Comparison of ENCODE assay signal across 8 cellular contexts in the genomic region with DNA sequence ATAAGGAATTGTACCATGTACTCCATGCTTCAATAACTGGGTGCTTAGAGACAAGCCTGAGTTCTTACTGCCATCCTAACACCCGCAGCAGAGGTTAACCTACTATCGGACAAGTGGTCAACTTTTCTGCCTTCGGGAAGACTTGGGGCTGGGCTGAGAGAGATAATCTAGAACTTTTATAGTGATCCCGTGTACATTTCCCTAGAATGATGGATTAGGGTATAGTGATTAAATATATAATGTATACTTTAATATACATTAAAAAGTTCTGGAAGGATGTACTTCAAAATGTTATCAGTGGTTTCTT. TPM values are rescaled to one million over a fixed set of nuclear protein-coding genes. Genes with fewer than 3 reads are reported as not detected.
DNase-seq lines count a peak whose midpoint lies in the region; ATAC-seq and TF ChIP-seq lines count a peak whose summit lies in the region.

No MANE protein-coding gene starts in this region.

- H3K27ac Mint-ChIP-seq in naive thymus-derived CD8-positive, alpha-beta T cell: peak overlapping the region; percentile 96 to 98 (median 97)

- H3K36me3 ChIP-seq in BJ (ENCODE audit: control insufficient read depth, insufficient read depth, low read length) (no peaks in the 10 kb centered on the region), HUES64 (ENCODE audit: insufficient read depth, low read length) (no peaks in the 10 kb centered on the region)

- no peak for DNase-seq in BJ (ENCODE audit: low read depth)
- DNase-seq in choroid plexus epithelial cell (ENCODE audit: low read depth): no peak
- no peak for DNase-seq in naive thymus-derived CD8-positive, alpha-beta T cell
- DNase-seq in stimulated activated CD4-positive, alpha-beta T cell treated with anti-CD3 and anti-CD28 coated beads, Interleukin-4, amount 100 ng/mL, for 1 hour: no peak
- no peak for DNase-seq in nucleus accumbens (lab: John Stamatoyannopoulos, UW)
- DNase-seq in SW480 (ENCODE audit: low spot score): no peak

- peak overlapping the region; percentile 77; the same call in 1 of the 2 replicates for H3K9ac ChIP-seq in HUES64 (ENCODE audit: low read depth, low read length)

- TF ChIP-seq CTCF in BJ (IDR thresholded peaks at IDR 0.05; ENCODE audit: insufficient read depth, low read depth, low read length) (no peak), choroid plexus epithelial cell (conservative IDR thresholded peaks at IDR 0.05; ENCODE audit: low read depth, low read length) (no peak)

- H3K9me3 ChIP-seq in HUES64 (ENCODE audit: insufficient read depth, low read depth, low read length): no peaks in the 10 kb centered on the region

- H3K27me3 Mint-ChIP-seq in naive thymus-derived CD8-positive, alpha-beta T cell: no peaks in the 10 kb centered on the region

- no peak for ATAC-seq in naive thymus-derived CD8-positive, alpha-beta T cell
- ATAC-seq in HG03196 (IDR thresholded peaks at IDR 0.05; ENCODE audit: unreplicated experiment): no peak

- CTCF ChIA-PET in BJ (lab: Yijun Ruan, JAX): no interaction called here

- H3K9me3 Mint-ChIP-seq in naive thymus-derived CD8-positive, alpha-beta T cell: no peaks in the 10 kb centered on the region

- H3K4me3 ChIP-seq in BJ (ENCODE audit: low read depth, low read length) (peak overlapping the region; percentile 40), HUES64 (ENCODE audit: low read length) (peak overlapping the region; percentile 53), choroid plexus epithelial cell (ENCODE audit: low read depth, low read length) (peak overlapping the region; percentile 61)

- POLR2A ChIA-PET in BJ (lab: Charles Lee): no interaction called here
- POLR2A ChIA-PET in naive thymus-derived CD8-positive, alpha-beta T cell (lab: Charles Lee): interaction anchor here (0.8 to 4.9 kb wide), 11 partner anchors 8 to 31 kb away, joined by 3 to 49 read pairs (median 5); a partner anchor contains a TSS

- peak overlapping the region; percentile 88 to 94 (median 92) for H3K4me3 Mint-ChIP-seq in naive thymus-derived CD8-positive, alpha-beta T cell

- no peak overlapping the region for H3K27ac ChIP-seq in HUES64 (ENCODE audit: low read depth, low read length)

- peaks cover 14 to 50% (median 36%) of the 10 kb centered on the region in 4 donors for H3K4me1 Mint-ChIP-seq in naive thymus-derived CD8-positive, alpha-beta T cell

- no peaks in the 10 kb centered on the region for H3K4me1 ChIP-seq in HUES64 (ENCODE audit: insufficient read depth, low read length)

- no peaks in the 10 kb centered on the region for H3K27me3 ChIP-seq in BJ (ENCODE audit: control insufficient read depth, insufficient read depth, low read length)
- H3K27me3 ChIP-seq in HUES64 (ENCODE audit: insufficient read depth, low read length): peaks cover 13% of the 10 kb centered on the region

- H3K36me3 Mint-ChIP-seq in naive thymus-derived CD8-positive, alpha-beta T cell: no peaks in the 10 kb centered on the region

- 93% methylated on average over 4 of the region's 4 CpGs for WGBS in HUES64

RNA-seq across cellular contexts. Expression of a gene that starts 12.2 kb away (rescaled TPM):
- polyA plus RNA-seq in BJ (2011; rRNA removed): 165 and 172 TPM in 2 replicates
- polyA minus RNA-seq in BJ (2011; rRNA and poly(A)+ RNA removed): 93.3 and 138 TPM in 2 replicates
- 295 TPM for polyA plus RNA-seq in HUES64 (2013, experiment 1 of 2)
- polyA plus RNA-seq in HUES64 (2013, experiment 2 of 2): 272 TPM
- 100 to 1,000 TPM; 155 to 168 TPM for total RNA-seq in naive thymus-derived CD8-positive, alpha-beta T cell
- 100 to 1,000 TPM; 160 to 202 (median 174) TPM for polyA plus RNA-seq in naive thymus-derived CD8-positive, alpha-beta T cell

RNA-seq across cellular contexts. Expression of a gene that starts 15.8 kb away (rescaled TPM):
- polyA plus RNA-seq in BJ (2011; rRNA removed): 4.5 and 4.9 TPM in 2 replicates
- 4.9 and 6.7 TPM in 2 replicates for polyA minus RNA-seq in BJ (2011; rRNA and poly(A)+ RNA removed)
- polyA plus RNA-seq in HUES64 (2013, experiment 1 of 2): 1.7 TPM
- polyA plus RNA-seq in HUES64 (2013, experiment 2 of 2): 2.5 TPM
- 1 to 10 TPM; 4.4 to 5.4 TPM for total RNA-seq in naive thymus-derived CD8-positive, alpha-beta T cell
- 1 to 10 TPM; 4.0 to 6.0 (median 5.1) TPM for polyA plus RNA-seq in naive thymus-derived CD8-positive, alpha-beta T cell

RNA-seq across cellular contexts. Expression of a gene that starts 49.7 kb away (rescaled TPM):
- polyA plus RNA-seq in BJ (2011; rRNA removed): not detected in 2 replicates
- polyA minus RNA-seq in BJ (2011; rRNA and poly(A)+ RNA removed): not detected in 2 replicates
- not detected for polyA plus RNA-seq in HUES64 (2013, experiment 1 of 2)
- not detected for polyA plus RNA-seq in HUES64 (2013, experiment 2 of 2)
- not detected for total RNA-seq in naive thymus-derived CD8-positive, alpha-beta T cell
- not detected for polyA plus RNA-seq in naive thymus-derived CD8-positive, alpha-beta T cell
